In the genomic region with DNA sequence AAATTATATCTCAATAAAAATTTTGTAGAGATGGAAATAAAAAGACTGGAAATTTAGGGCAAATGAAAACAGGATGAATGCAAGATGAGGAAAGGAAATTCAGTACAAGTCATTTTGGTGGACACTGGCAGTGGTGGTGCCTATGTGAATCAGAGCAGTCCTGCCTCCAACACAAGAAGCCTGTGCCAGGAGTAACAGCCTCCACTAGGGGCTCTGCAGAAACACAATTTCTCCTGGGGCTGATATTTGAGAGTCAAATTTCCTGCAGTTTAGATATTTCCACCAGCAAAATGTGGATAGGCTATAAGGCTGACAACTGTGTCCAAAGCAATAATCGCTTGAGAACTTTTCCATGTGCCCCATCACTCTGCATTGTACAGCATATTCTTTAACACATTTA, we compare ENCODE assay signal across 10 cellular contexts. TPM values are rescaled to one million over a fixed set of nuclear protein-coding genes. Genes with fewer than 3 reads are reported as not detected.
DNase-seq lines count a peak whose midpoint lies in the region; ATAC-seq and TF ChIP-seq lines count a peak whose summit lies in the region.
"Had no signal": no experiment of that assay in that cellular context is flagged by ENCODE, and none has a peak within 500 bp of the region (broad histone marks: within the 10 kb centered on the region; RNA-seq: fewer than 3 reads in every experiment).

No MANE protein-coding gene starts in this region.

- intact Hi-C loops in naive thymus-derived CD4-positive, alpha-beta T cell (cut with micrococcal nuclease) = no loop called here

- H3K9me3 Mint-ChIP-seq in naive thymus-derived CD4-positive, alpha-beta T cell = peaks cover 0 to 11% (median 2%) of the 10 kb centered on the region in 11 donors
- H3K9me3 Mint-ChIP-seq: activated naive CD8-positive, alpha-beta T cell treated with anti-CD3 and anti-CD28 coated beads, Interleukin-2, amount 10 ng/mL, durations not matched to agents 7 days and 5 days had no signal

- peak; percentile 46 for ATAC-seq in naive thymus-derived CD4-positive, alpha-beta T cell
- ATAC-seq in HG03442 (IDR thresholded peaks at IDR 0.05; ENCODE audit: unreplicated experiment) (no peak), GM19395 (IDR thresholded peaks at IDR 0.05; ENCODE audit: unreplicated experiment) (no peak)

- H3K36me3 ChIP-seq in naive thymus-derived CD4-positive, alpha-beta T cell (ENCODE audit: control insufficient read depth in 2 of 3, insufficient read depth in 3 of 3, low read length in 3 of 3) = no peaks in the 10 kb centered on the region
- H3K36me3 ChIP-seq: stomach had no signal

- H3K4me3 ChIP-seq in NB4 (ENCODE audit: low read depth, low read length) = no peak overlapping the region
- no peak overlapping the region for H3K4me3 ChIP-seq in naive thymus-derived CD4-positive, alpha-beta T cell (ENCODE audit: low read length)
- H3K4me3 ChIP-seq: stomach had no signal

- no peak overlapping the region for H3K27ac ChIP-seq in C4-2B
- H3K27ac ChIP-seq in naive thymus-derived CD4-positive, alpha-beta T cell (ENCODE audit: low read depth, low read length) = no peak overlapping the region
- H3K27ac ChIP-seq: stomach had no signal

- H3K27ac Mint-ChIP-seq in naive thymus-derived CD4-positive, alpha-beta T cell = no peak overlapping the region
- H3K27ac Mint-ChIP-seq: activated naive CD8-positive, alpha-beta T cell treated with anti-CD3 and anti-CD28 coated beads, Interleukin-2, amount 10 ng/mL, durations not matched to agents 7 days and 5 days had no signal

- H3K27me3 Mint-ChIP-seq in naive thymus-derived CD4-positive, alpha-beta T cell = peaks cover 20 to 39% (median 29%) of the 10 kb centered on the region in 5 donors

- TF ChIP-seq CTCF in C4-2B (conservative IDR thresholded peaks at IDR 0.05) (peak; percentile 61), NB4 (IDR thresholded peaks at IDR 0.05; ENCODE audit: low read depth, low read length) (peak; percentile 5)

- H3K36me3 Mint-ChIP-seq in naive thymus-derived CD4-positive, alpha-beta T cell = no peaks in the 10 kb centered on the region
- H3K36me3 Mint-ChIP-seq: activated naive CD8-positive, alpha-beta T cell treated with anti-CD3 and anti-CD28 coated beads, Interleukin-2, amount 10 ng/mL, durations not matched to agents 7 days and 5 days had no signal

- H3K4me1 Mint-ChIP-seq in naive thymus-derived CD4-positive, alpha-beta T cell = peaks cover 0 to 5% (median 2%) of the 10 kb centered on the region in 7 donors
- H3K4me1 Mint-ChIP-seq: activated naive CD8-positive, alpha-beta T cell treated with anti-CD3 and anti-CD28 coated beads, Interleukin-2, amount 10 ng/mL, durations not matched to agents 7 days and 5 days had no signal

- TF ChIP-seq POLR2A in NB4 (IDR thresholded peaks at IDR 0.05; ENCODE audit: extremely low read depth, insufficient read length) = no peak

- DNase-seq in NB4 (ENCODE audit: low read depth) = no peak
- peak; percentile 37 for DNase-seq in fibroblast of gingiva (ENCODE audit: low read depth)
- DNase-seq in naive thymus-derived CD4-positive, alpha-beta T cell = no peak
- DNase-seq in stimulated activated CD4-positive, alpha-beta T cell treated with anti-CD3 and anti-CD28 coated beads, Interleukin-2, amount 100 ng/mL, for 24 hours = no peak
- DNase-seq in RPMI8226 = no peak
- DNase-seq: activated naive CD8-positive, alpha-beta T cell treated with anti-CD3 and anti-CD28 coated beads, Interleukin-2, amount 10 ng/mL, durations not matched to agents 7 days and 5 days; stomach had no signal

- CTCF ChIA-PET in naive thymus-derived CD4-positive, alpha-beta T cell (lab: Charles Lee) = no interaction called here

- H3K9me3 ChIP-seq in naive thymus-derived CD4-positive, alpha-beta T cell (ENCODE audit: control insufficient read depth in 2 of 3, low read length in 3 of 3) = no peaks in the 10 kb centered on the region
- H3K9me3 ChIP-seq: stomach had no signal

- H3K4me1 ChIP-seq in naive thymus-derived CD4-positive, alpha-beta T cell (ENCODE audit: control insufficient read depth in 2 of 2, insufficient read depth in 2 of 2, low read length in 2 of 2) = no peaks in the 10 kb centered on the region

- H3K27me3 ChIP-seq in naive thymus-derived CD4-positive, alpha-beta T cell (ENCODE audit: control insufficient read depth in 2 of 2, insufficient read depth in 2 of 2, low read length in 2 of 2) = no peaks in the 10 kb centered on the region

- POLR2A ChIA-PET in naive thymus-derived CD4-positive, alpha-beta T cell (lab: Charles Lee) = no interaction called here

- no peak overlapping the region for H3K4me3 Mint-ChIP-seq in naive thymus-derived CD4-positive, alpha-beta T cell
- H3K4me3 Mint-ChIP-seq: activated naive CD8-positive, alpha-beta T cell treated with anti-CD3 and anti-CD28 coated beads, Interleukin-2, amount 10 ng/mL, durations not matched to agents 7 days and 5 days had no signal

RNA-seq across cellular contexts. Expression of a gene that starts 4.7 kb away (rescaled TPM):
- total RNA-seq in naive thymus-derived CD4-positive, alpha-beta T cell = 10 to 100 TPM in 1 of 5 experiments, 1 to 10 TPM in 3, under 1 TPM in 1; 0.12 to 42.4 (median 1.5) TPM
- polyA plus RNA-seq in naive thymus-derived CD4-positive, alpha-beta T cell = not detected
